In the genomic region with DNA sequence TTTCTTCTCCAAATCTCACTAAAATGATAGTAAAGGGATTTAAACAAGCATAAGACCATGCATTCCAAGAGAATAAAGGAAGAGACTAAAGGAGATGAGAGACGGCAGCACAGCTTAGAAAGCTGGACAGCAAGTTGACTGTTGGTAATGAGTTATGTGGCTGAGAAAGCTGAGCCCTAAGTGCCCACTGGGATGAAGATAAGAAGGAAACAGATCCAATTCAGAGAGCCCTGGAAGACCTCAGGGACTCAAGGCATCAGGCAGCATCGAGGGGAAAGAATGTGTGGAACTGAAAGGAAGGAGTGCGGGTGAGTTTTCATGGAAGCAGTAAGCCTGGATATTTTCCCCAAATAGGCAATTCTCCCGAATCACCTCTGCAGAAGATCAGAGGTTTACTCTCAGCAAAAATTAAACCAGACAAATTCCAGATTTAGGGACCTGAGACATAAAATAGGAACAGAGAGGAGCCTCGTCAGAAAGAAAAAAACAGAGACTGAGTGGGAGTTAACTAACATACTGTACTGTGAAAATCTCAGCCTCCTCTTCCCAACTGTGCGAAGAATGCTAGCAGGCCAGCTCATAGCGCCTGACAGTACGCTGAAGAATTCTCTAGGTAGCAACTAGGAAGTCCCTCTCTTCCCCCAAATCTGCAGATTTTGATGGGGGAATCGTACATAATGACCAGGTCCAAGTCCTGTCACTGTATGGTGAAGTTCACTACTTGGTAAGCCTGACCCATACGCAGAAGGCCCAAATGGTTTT, we compare ENCODE assay signal across 17 cellular contexts.
"Had no signal": no experiment of that assay in that cellular context is flagged by ENCODE, and none has a peak within 500 bp of the region (broad histone marks: within the 10 kb centered on the region; RNA-seq: fewer than 3 reads in every experiment).

No MANE protein-coding gene starts in this region.

- H3K4me3 ChIP-seq: dorsolateral prefrontal cortex, heart left ventricle, sigmoid colon, skin epidermis, stomach had no signal

- H3K27ac Mint-ChIP-seq: mesothelial cell of epicardium; natural killer cell treated with Interleukin-12 subunit alpha and Interleukin-12 subunit beta and Interleukin-15 and Interleukin-18, amount 100 ng/mL, for 72 hours had no signal

- H3K27me3 ChIP-seq: dorsolateral prefrontal cortex, heart left ventricle, sigmoid colon, stomach had no signal

- H3K4me1 ChIP-seq: sigmoid colon, stomach had no signal

- ATAC-seq: heart left ventricle; left lobe of liver; natural killer cell treated with Interleukin-12 subunit alpha and Interleukin-12 subunit beta and Interleukin-15 and Interleukin-18, amount 100 ng/mL, for 72 hours had no signal

- H3K36me3 ChIP-seq: heart left ventricle, sigmoid colon, stomach had no signal

- H3K36me3 Mint-ChIP-seq: mesothelial cell of epicardium; natural killer cell treated with Interleukin-12 subunit alpha and Interleukin-12 subunit beta and Interleukin-15 and Interleukin-18, amount 100 ng/mL, for 72 hours had no signal

- H3K27ac ChIP-seq: heart left ventricle, sigmoid colon, skin epidermis, stomach had no signal

- H3K9me3 ChIP-seq: sigmoid colon, stomach had no signal

- DNase-seq: central memory CD4-positive, alpha-beta T cell; cortex of kidney; effector CD8-positive, alpha-beta T cell; foreskin melanocyte; heart left ventricle; mammary epithelial cell; sigmoid colon; stimulated activated CD4-positive, alpha-beta T cell treated with anti-CD3 and anti-CD28 coated beads, Interleukin-12 subunit alpha, Interleukin-12 subunit beta, amount 100 ng/mL, for 4 hours; stimulated activated naive CD4-positive, alpha-beta T cell; stomach; substantia nigra; trophoblast cell had no signal

- H3K4me3 Mint-ChIP-seq: mesothelial cell of epicardium; natural killer cell treated with Interleukin-12 subunit alpha and Interleukin-12 subunit beta and Interleukin-15 and Interleukin-18, amount 100 ng/mL, for 72 hours had no signal

- H3K9me3 Mint-ChIP-seq: mesothelial cell of epicardium had no signal
